ENCODE assay signal across 8 cellular contexts in the genomic region with DNA sequence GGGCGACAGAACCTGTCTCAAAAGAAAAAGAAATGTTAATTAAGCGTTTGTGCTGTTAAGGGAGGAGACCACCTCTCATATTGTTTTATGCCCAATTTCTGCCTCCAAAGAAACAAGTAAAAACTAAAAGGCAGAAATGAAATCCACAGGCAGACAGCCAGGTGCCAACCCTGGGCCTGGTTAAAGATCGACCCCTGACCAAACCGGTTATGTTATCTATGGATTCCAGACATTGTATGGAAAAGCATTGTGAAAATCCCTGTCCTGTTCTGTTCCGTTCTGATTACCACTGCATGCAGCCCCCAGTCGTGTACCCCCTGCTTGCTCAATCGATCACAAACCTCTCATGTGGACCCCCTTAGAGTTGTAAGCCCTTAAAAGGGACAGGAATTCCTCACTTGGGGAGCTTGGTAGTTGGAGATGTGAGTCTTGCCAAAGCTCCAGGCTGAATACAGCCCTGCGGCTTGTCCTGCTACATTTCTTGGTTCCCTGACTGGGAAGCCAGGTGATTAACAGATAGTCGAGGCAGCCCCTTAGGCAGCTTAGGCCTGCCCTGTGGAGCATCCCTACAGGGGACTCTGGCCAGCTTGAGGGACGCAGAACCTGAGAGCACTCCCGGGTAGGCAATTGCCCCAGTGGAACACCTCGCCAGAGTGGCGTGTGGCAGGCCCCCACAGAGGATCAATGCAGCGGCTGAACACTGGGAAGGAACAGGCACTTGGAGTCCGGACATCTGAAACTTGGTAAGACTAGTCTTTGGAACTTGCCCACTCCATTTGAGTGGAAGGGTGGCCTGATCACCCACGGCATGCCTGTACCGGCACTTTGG. TPM values are rescaled to one million over a fixed set of nuclear protein-coding genes. Genes with fewer than 3 reads are reported as not detected.
DNase-seq lines count a peak whose midpoint lies in the region; ATAC-seq and TF ChIP-seq lines count a peak whose summit lies in the region.

No MANE protein-coding gene starts in this region.

- no peaks in the 10 kb centered on the region for H3K9me3 ChIP-seq in mesodermal cell (ENCODE audit: control insufficient read depth, low read length)
- no peaks in the 10 kb centered on the region for H3K9me3 ChIP-seq in upper lobe of left lung

- H3K36me3 Mint-ChIP-seq in activated naive CD4-positive, alpha-beta T cell treated with anti-CD3 and anti-CD28 coated beads, Interleukin-2, amount 50 U/mL, for 24 hours: peaks cover 9% of the 10 kb centered on the region

- no peaks in the 10 kb centered on the region for H3K27me3 Mint-ChIP-seq in activated naive CD4-positive, alpha-beta T cell treated with anti-CD3 and anti-CD28 coated beads, Interleukin-2, amount 50 U/mL, for 24 hours

- in situ Hi-C loops in astrocyte of the cerebellum (cut with HindIII; ENCODE audit: low sequenced_read_pairs): no loop called here

- WGBS in mesodermal cell (ENCODE audit: insufficient coverage in 2 of 2), 2 experiments: 95 to 99% methylated on average over 13 to 15 of the region's 17 CpGs
- WGBS in upper lobe of left lung, 2 donors: 81 to 88% methylated on average over 14 to 16 of the region's 17 CpGs

- H3K4me1 ChIP-seq in mesodermal cell (ENCODE audit: control insufficient read depth, insufficient read depth, low read length, poor library complexity, severe bottlenecking) (peaks cover 3% of the 10 kb centered on the region), upper lobe of left lung (peaks cover 27 to 35% (median 31%) of the 10 kb centered on the region in 4 donors)

- H3K4me1 Mint-ChIP-seq in activated naive CD4-positive, alpha-beta T cell treated with anti-CD3 and anti-CD28 coated beads, Interleukin-2, amount 50 U/mL, for 24 hours: peaks cover 61% of the 10 kb centered on the region

- H3K27me3 ChIP-seq in upper lobe of left lung: no peaks in the 10 kb centered on the region

- no peak for TF ChIP-seq CTCF in astrocyte of the cerebellum (IDR thresholded peaks at IDR 0.05; ENCODE audit: low read depth, low read length, missing control alignments)
- no peak for TF ChIP-seq CTCF in upper lobe of left lung (IDR thresholded peaks at IDR 0.05)

- no peak for DNase-seq in activated naive CD4-positive, alpha-beta T cell treated with anti-CD3 and anti-CD28 coated beads, Interleukin-2, amount 50 U/mL, for 16 hours
- DNase-seq in astrocyte of the cerebellum (ENCODE audit: low read depth): no peak
- DNase-seq in upper lobe of left lung: no peak
- DNase-seq in NCI-H1092 treated with DMSO at 0.1 percent for 48 hours (lab: John Stamatoyannopoulos, UW): no peak
- DNase-seq in SIG-M5 (lab: John Stamatoyannopoulos, UW): no peak
- no peak for DNase-seq in NCI-H526 treated with DMSO at 0.1 percent for 48 hours (lab: John Stamatoyannopoulos, UW)

- peak overlapping the region; percentile 98 for H3K27ac Mint-ChIP-seq in activated naive CD4-positive, alpha-beta T cell treated with anti-CD3 and anti-CD28 coated beads, Interleukin-2, amount 50 U/mL, for 24 hours

- no peak for ATAC-seq in upper lobe of left lung (ENCODE audit: low FRiP score in 2 of 2)

- H3K36me3 ChIP-seq in mesodermal cell (ENCODE audit: control insufficient read depth, insufficient read depth, low read length): peaks cover 16% of the 10 kb centered on the region
- peaks cover 0 to 17% (median 2%) of the 10 kb centered on the region in 4 donors for H3K36me3 ChIP-seq in upper lobe of left lung

- TF ChIP-seq POLR2A in upper lobe of left lung (IDR thresholded peaks at IDR 0.05): no peak

- H3K4me3 Mint-ChIP-seq in activated naive CD4-positive, alpha-beta T cell treated with anti-CD3 and anti-CD28 coated beads, Interleukin-2, amount 50 U/mL, for 24 hours: peak overlapping the region; percentile 96

- H3K27ac ChIP-seq in mesodermal cell (ENCODE audit: low read depth, low read length, severe bottlenecking) (no peak overlapping the region), upper lobe of left lung (peak overlapping the region; percentile 73 to 89 (median 83))

- H3K4me3 ChIP-seq in astrocyte of the cerebellum (ENCODE audit: low read depth, low read length) (peak overlapping the region; percentile 82), mesodermal cell (ENCODE audit: extremely low read depth, insufficient read depth, low read length, poor library complexity, severe bottlenecking) (peak overlapping the region; percentile 95), upper lobe of left lung (peak overlapping the region in 3 of 4 donors; percentile 74 to 84 (median 78))

- no peaks in the 10 kb centered on the region for H3K9me3 Mint-ChIP-seq in activated naive CD4-positive, alpha-beta T cell treated with anti-CD3 and anti-CD28 coated beads, Interleukin-2, amount 50 U/mL, for 24 hours

- TF ChIP-seq EP300 in upper lobe of left lung (IDR thresholded peaks at IDR 0.05): no peak

RNA-seq across cellular contexts. Expression of gene ZNF552, which starts 0.7 kb away (rescaled TPM):
- polyA plus RNA-seq in mesodermal cell (2013, experiment 1 of 2): 3.3 TPM
- polyA plus RNA-seq in mesodermal cell (2013, experiment 2 of 2): 4.7 TPM
- 10 to 100 TPM; 12.1 to 68.1 (median 21.0) TPM for total RNA-seq in upper lobe of left lung

RNA-seq across cellular contexts. Expression of gene ZNF587B, which starts 14.6 kb away (rescaled TPM):
- 5.3 TPM for polyA plus RNA-seq in mesodermal cell (2013, experiment 1 of 2)
- 5.7 TPM for polyA plus RNA-seq in mesodermal cell (2013, experiment 2 of 2)
- total RNA-seq in upper lobe of left lung: 10 to 100 TPM; 10.2 to 32.5 (median 16.4) TPM

RNA-seq across cellular contexts. Expression of gene ZNF587, which starts 34.2 kb away (rescaled TPM):
- polyA plus RNA-seq in mesodermal cell (2013, experiment 1 of 2): 23.0 TPM
- polyA plus RNA-seq in mesodermal cell (2013, experiment 2 of 2): 20.2 TPM
- 10 to 100 TPM; 12.2 to 52.4 (median 23.0) TPM for total RNA-seq in upper lobe of left lung

RNA-seq across cellular contexts. Expression of gene ZNF586, which starts 46.0 kb away (rescaled TPM):
- polyA plus RNA-seq in mesodermal cell (2013, experiment 1 of 2): 6.0 TPM
- polyA plus RNA-seq in mesodermal cell (2013, experiment 2 of 2): 5.3 TPM
- 10 to 100 TPM; 13.2 to 30.4 (median 19.6) TPM for total RNA-seq in upper lobe of left lung
